ENCODE assay signal across 23 cellular contexts in the genomic region with DNA sequence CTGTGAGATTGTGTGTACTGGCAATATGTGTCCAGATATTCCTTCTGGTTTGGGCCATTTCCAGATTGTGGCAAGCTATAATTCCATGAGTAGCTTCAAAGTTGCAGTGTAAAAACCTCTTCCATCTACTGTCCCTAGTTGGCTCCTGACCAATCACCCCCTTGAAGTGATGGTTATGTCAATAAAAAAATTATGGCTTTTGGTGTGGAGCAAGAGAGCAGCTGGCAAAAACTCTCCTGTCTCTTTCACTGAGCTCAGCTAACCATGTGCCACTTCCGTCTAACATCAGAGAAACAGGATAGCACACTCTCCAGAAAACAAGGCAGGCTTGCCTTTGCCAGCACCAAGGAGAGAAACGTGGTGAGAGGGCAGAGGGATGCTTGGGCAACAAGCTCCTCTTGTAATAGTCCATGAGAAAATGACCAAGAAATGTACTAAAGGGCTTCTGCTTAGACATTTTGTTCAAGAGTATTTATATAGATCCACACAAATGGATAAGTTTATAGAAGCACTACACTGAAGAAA.
DNase-seq lines count a peak whose midpoint lies in the region; ATAC-seq and TF ChIP-seq lines count a peak whose summit lies in the region.
"Had no signal": no experiment of that assay in that cellular context is flagged by ENCODE, and none has a peak within 500 bp of the region (broad histone marks: within the 10 kb centered on the region; RNA-seq: fewer than 3 reads in every experiment).

No MANE protein-coding gene starts in this region.

- no peak for ATAC-seq in GM18861 (IDR thresholded peaks at IDR 0.05; ENCODE audit: unreplicated experiment)
- ATAC-seq: K562, T-cell had no signal

- TF ChIP-seq CTCF in fibroblast of the aortic adventitia (IDR thresholded peaks at IDR 0.05; ENCODE audit: insufficient read depth, low read length) = no peak

- H3K4me3 ChIP-seq in fibroblast of the aortic adventitia (ENCODE audit: low read depth, low read length) = no peak overlapping the region
- H3K4me3 ChIP-seq: ascending aorta, esophagus muscularis mucosa, K562, left ventricle myocardium inferior, vagina had no signal

- peak; percentile 80 for DNase-seq in DMS53 (lab: John Stamatoyannopoulos, UW)
- DNase-seq in NCI-H128 (lab: John Stamatoyannopoulos, UW; ENCODE audit: unreplicated experiment) = peak; percentile 16
- peak; percentile 57 to 86 for DNase-seq in NCI-H524 (lab: John Stamatoyannopoulos, UW)
- DNase-seq in fibroblast of the aortic adventitia (ENCODE audit: low read depth) = peak; percentile 16
- DNase-seq in stimulated activated CD4-positive, alpha-beta T cell treated with anti-CD3 and anti-CD28 coated beads, Interleukin-15, amount 100 ng/mL, for 24 hours = no peak
- DNase-seq in activated effector memory CD4-positive, alpha-beta T cell treated with anti-CD3 and anti-CD28 coated beads, Interleukin-2, amount 50 U/mL, for 16 hours = no peak
- DNase-seq in anterior cingulate cortex (lab: John Stamatoyannopoulos, UW) = no peak
- DNase-seq: activated CD4-positive, alpha-beta T cell treated with anti-CD3 and anti-CD28 coated beads, Interleukin-2, amount 10 ng/mL, durations not matched to agents 24 days and 14 days; activated gamma-delta T cell treated with Interleukin-2 at 50 U/mL for 16 hours; DND-41; effector CD4-positive, alpha-beta T cell; glutamatergic neuron; HFFc6; left ventricle myocardium inferior; NCI-H748 treated with DMSO at 0.1 percent for 48 hours; OCI-M1; Right ventricle myocardium superior; T-cell had no signal

Comparison
In these comparisons a context has a peak if more than half of its experiments do, and no peak if none do; other contexts are left out.
1. DNase-seq: peak in DMS53 (single experiment), NCI-H128 (single experiment), NCI-H524 (2 of 2) and fibroblast of the aortic adventitia (single experiment); none in stimulated activated CD4-positive, alpha-beta T cell treated with anti-CD3 and anti-CD28 coated beads, Interleukin-15, amount 100 ng/mL, for 24 hours (single experiment), activated effector memory CD4-positive, alpha-beta T cell treated with anti-CD3 and anti-CD28 coated beads, Interleukin-2, amount 50 U/mL, for 16 hours (single experiment) and anterior cingulate cortex (0 of 58).